In genomic region chr20:33239979-33240736, GRCh38 we compare ENCODE assay signal across 35 cellular contexts. TPM values are rescaled to one million over a fixed set of nuclear protein-coding genes. Genes with fewer than 3 reads are reported as not detected.
"Had no signal": no experiment of that assay in that cellular context is flagged by ENCODE, and none has a peak within 500 bp of the region (broad histone marks: within the 10 kb centered on the region; RNA-seq: fewer than 3 reads in every experiment).

No MANE protein-coding gene starts in this region.

- H3K36me3 Mint-ChIP-seq: activated CD4-positive, alpha-beta memory T cell treated with anti-CD3 and anti-CD28 coated beads for 36 hours; activated CD8-positive, alpha-beta memory T cell treated with anti-CD3 and anti-CD28 coated beads, Interleukin-2, amount 10 ng/mL, durations not matched to agents 7 days and 5 days; activated naive CD4-positive, alpha-beta T cell treated with anti-CD3 and anti-CD28 coated beads, Interleukin-2, amount 50 U/mL, for 24 hours; activated naive CD8-positive, alpha-beta T cell treated with anti-CD3 and anti-CD28 coated beads for 36 hours had no signal

- ATAC-seq: activated CD4-positive, alpha-beta T cell treated with anti-CD3 and anti-CD28 coated beads for 36 hours; activated CD8-positive, alpha-beta memory T cell treated with anti-CD3 and anti-CD28 coated beads, Interleukin-2, amount 10 ng/mL, durations not matched to agents 7 days and 5 days; activated CD8-positive, alpha-beta T cell treated with anti-CD3 and anti-CD28 coated beads, Interleukin-2, amount 10 ng/mL, durations not matched to agents 7 days and 5 days; foreskin keratinocyte; gastrocnemius medialis; heart left ventricle had no signal

- H3K9me3 Mint-ChIP-seq: activated CD4-positive, alpha-beta memory T cell treated with anti-CD3 and anti-CD28 coated beads for 36 hours; activated CD4-positive, alpha-beta T cell treated with anti-CD3 and anti-CD28 coated beads, Interleukin-2, amount 10 ng/mL, durations not matched to agents 24 days and 14 days; activated naive CD4-positive, alpha-beta T cell treated with anti-CD3 and anti-CD28 coated beads for 36 hours; activated naive CD4-positive, alpha-beta T cell treated with anti-CD3 and anti-CD28 coated beads, Interleukin-2, amount 50 U/mL, for 24 hours; activated naive CD8-positive, alpha-beta T cell treated with anti-CD3 and anti-CD28 coated beads for 36 hours; activated T-helper 1 cell treated with anti-CD3 and anti-CD28 coated beads, Interleukin-12 subunit alpha, Interleukin-12 subunit beta, Interleukin-2, Interleukin-4 antibody, amounts not matched to agents 30 ng/mL and 10 ng/mL and 1 ng/mL, durations not matched to agents 14 hours and 24 hours and 36 hours; activated T-helper 2 cell treated with anti-CD3 and anti-CD28 coated beads, Interferon-gamma antibody, Interleukin-2, Interleukin-4, amounts not matched to agents 10 μg/mL and 5 μg/mL and 100 μg/mL, durations not matched to agents 14 hours and 24 hours and 36 hours; dendritic cell treated with granulocyte-macrophage colony-stimulating factor and Interleukin-4, amounts not matched to agents 40 ng/mL and 50 ng/mL, for 4 days had no signal

- H3K27me3 Mint-ChIP-seq: activated naive CD4-positive, alpha-beta T cell treated with anti-CD3 and anti-CD28 coated beads, Interleukin-2, amount 50 U/mL, for 24 hours had no signal

- H3K9me3 ChIP-seq: colonic mucosa, esophagus muscularis mucosa, gastrocnemius medialis, heart left ventricle had no signal

- H3K36me3 ChIP-seq: brain microvascular endothelial cell, colonic mucosa, esophagus muscularis mucosa, gastrocnemius medialis, heart left ventricle had no signal

- H3K4me1 ChIP-seq: colonic mucosa, esophagus muscularis mucosa, foreskin keratinocyte, gastrocnemius medialis, heart left ventricle had no signal

- H3K27ac Mint-ChIP-seq: activated CD4-positive, alpha-beta memory T cell treated with anti-CD3 and anti-CD28 coated beads for 36 hours; activated CD4-positive, alpha-beta T cell treated with anti-CD3 and anti-CD28 coated beads for 36 hours; activated CD4-positive, alpha-beta T cell treated with anti-CD3 and anti-CD28 coated beads, Interleukin-2, amount 10 ng/mL, durations not matched to agents 24 days and 14 days; activated CD8-positive, alpha-beta memory T cell treated with anti-CD3 and anti-CD28 coated beads, Interleukin-2, amount 10 ng/mL, durations not matched to agents 7 days and 5 days; activated CD8-positive, alpha-beta T cell treated with anti-CD3 and anti-CD28 coated beads, Interleukin-2, amount 10 ng/mL, durations not matched to agents 7 days and 5 days; activated naive CD4-positive, alpha-beta T cell treated with anti-CD3 and anti-CD28 coated beads for 36 hours; activated naive CD4-positive, alpha-beta T cell treated with anti-CD3 and anti-CD28 coated beads, Interleukin-2, amount 50 U/mL, for 24 hours; activated naive CD8-positive, alpha-beta T cell treated with anti-CD3 and anti-CD28 coated beads for 36 hours; activated T-helper 1 cell treated with anti-CD3 and anti-CD28 coated beads, Interleukin-12 subunit alpha, Interleukin-12 subunit beta, Interleukin-2, Interleukin-4 antibody, amounts not matched to agents 30 ng/mL and 10 ng/mL and 1 ng/mL, durations not matched to agents 14 hours and 24 hours and 36 hours; activated T-helper 2 cell treated with anti-CD3 and anti-CD28 coated beads, Interferon-gamma antibody, Interleukin-2, Interleukin-4, amounts not matched to agents 10 μg/mL and 5 μg/mL and 100 μg/mL, durations not matched to agents 14 hours and 24 hours and 36 hours; dendritic cell treated with granulocyte-macrophage colony-stimulating factor and Interleukin-4, amounts not matched to agents 40 ng/mL and 50 ng/mL, for 4 days had no signal

- H3K4me3 Mint-ChIP-seq: activated CD4-positive, alpha-beta memory T cell treated with anti-CD3 and anti-CD28 coated beads for 36 hours; activated CD4-positive, alpha-beta T cell treated with anti-CD3 and anti-CD28 coated beads for 36 hours; activated CD4-positive, alpha-beta T cell treated with anti-CD3 and anti-CD28 coated beads, Interleukin-2, amount 10 ng/mL, durations not matched to agents 24 days and 14 days; activated CD8-positive, alpha-beta memory T cell treated with anti-CD3 and anti-CD28 coated beads, Interleukin-2, amount 10 ng/mL, durations not matched to agents 7 days and 5 days; activated CD8-positive, alpha-beta T cell treated with anti-CD3 and anti-CD28 coated beads, Interleukin-2, amount 10 ng/mL, durations not matched to agents 7 days and 5 days; activated naive CD4-positive, alpha-beta T cell treated with anti-CD3 and anti-CD28 coated beads for 36 hours; activated naive CD4-positive, alpha-beta T cell treated with anti-CD3 and anti-CD28 coated beads, Interleukin-2, amount 50 U/mL, for 24 hours; activated naive CD8-positive, alpha-beta T cell treated with anti-CD3 and anti-CD28 coated beads for 36 hours; activated T-helper 1 cell treated with anti-CD3 and anti-CD28 coated beads, Interleukin-12 subunit alpha, Interleukin-12 subunit beta, Interleukin-2, Interleukin-4 antibody, amounts not matched to agents 30 ng/mL and 10 ng/mL and 1 ng/mL, durations not matched to agents 14 hours and 24 hours and 36 hours; dendritic cell treated with granulocyte-macrophage colony-stimulating factor and Interleukin-4, amounts not matched to agents 40 ng/mL and 50 ng/mL, for 4 days had no signal

- H3K27me3 ChIP-seq: brain microvascular endothelial cell, colonic mucosa, foreskin keratinocyte had no signal

- H3K4me3 ChIP-seq: colonic mucosa, dorsolateral prefrontal cortex, esophagus muscularis mucosa, gastrocnemius medialis, heart left ventricle had no signal

- H3K4me1 Mint-ChIP-seq: activated CD4-positive, alpha-beta T cell treated with anti-CD3 and anti-CD28 coated beads for 36 hours; activated CD4-positive, alpha-beta T cell treated with anti-CD3 and anti-CD28 coated beads, Interleukin-2, amount 10 ng/mL, durations not matched to agents 24 days and 14 days; activated CD8-positive, alpha-beta memory T cell treated with anti-CD3 and anti-CD28 coated beads, Interleukin-2, amount 10 ng/mL, durations not matched to agents 7 days and 5 days; activated naive CD4-positive, alpha-beta T cell treated with anti-CD3 and anti-CD28 coated beads, Interleukin-2, amount 50 U/mL, for 24 hours; activated naive CD8-positive, alpha-beta T cell treated with anti-CD3 and anti-CD28 coated beads for 36 hours had no signal

- DNase-seq: activated CD4-positive, alpha-beta memory T cell treated with anti-CD3 and anti-CD28 coated beads for 36 hours; activated CD4-positive, alpha-beta T cell treated with anti-CD3 and anti-CD28 coated beads for 36 hours; activated CD4-positive, alpha-beta T cell treated with anti-CD3 and anti-CD28 coated beads, Interleukin-2, amount 10 ng/mL, durations not matched to agents 24 days and 14 days; activated CD4-positive, CD25-positive, alpha-beta regulatory T cell; activated CD4-positive, CD25-positive, alpha-beta regulatory T cell treated with anti-CD3 and anti-CD28 coated beads, Interleukin-2, amount 50 U/mL, for 72 hours; activated CD8-positive, alpha-beta memory T cell treated with anti-CD3 and anti-CD28 coated beads, Interleukin-2, amount 10 ng/mL, durations not matched to agents 7 days and 5 days; activated CD8-positive, alpha-beta memory T cell treated with anti-CD3 and anti-CD28 coated beads, Interleukin-2, amount 50 U/mL, for 4 hours; activated CD8-positive, alpha-beta T cell treated with anti-CD3 and anti-CD28 coated beads, Interleukin-2, amount 10 ng/mL, durations not matched to agents 7 days and 5 days; activated effector memory CD4-positive, alpha-beta T cell treated with anti-CD3 and anti-CD28 coated beads, Interleukin-2, amount 50 U/mL, for 16 hours; activated naive CD4-positive, alpha-beta T cell treated with anti-CD3 and anti-CD28 coated beads for 36 hours; activated naive CD8-positive, alpha-beta T cell treated with anti-CD3 and anti-CD28 coated beads for 36 hours; activated T-cell treated with anti-CD3 and anti-CD28 coated beads, Interleukin-2, amount 50 U/mL, for 1 hour; activated T-cell treated with anti-CD3 and anti-CD28 coated beads, Interleukin-2, amount 50 U/mL, for 48 hours; amniotic stem cell; anterior cingulate cortex; brain microvascular endothelial cell; caudate nucleus; colonic mucosa; dorsolateral prefrontal cortex; effector memory CD4-positive, alpha-beta T cell; erythroblast; foreskin keratinocyte; gastrocnemius medialis; glutamatergic neuron; heart left ventricle; T-helper 2 cell had no signal

- H3K27ac ChIP-seq: brain microvascular endothelial cell, colonic mucosa, dorsolateral prefrontal cortex, esophagus muscularis mucosa, foreskin keratinocyte, gastrocnemius medialis, heart left ventricle had no signal

RNA-seq across cellular contexts. Expression of gene BPIFA1, which starts 4.4 kb away (rescaled TPM):
- total RNA-seq: activated CD4-positive, alpha-beta memory T cell treated with anti-CD3 and anti-CD28 coated beads for 36 hours; activated CD4-positive, alpha-beta T cell treated with anti-CD3 and anti-CD28 coated beads for 36 hours; activated CD4-positive, alpha-beta T cell treated with anti-CD3 and anti-CD28 coated beads, Interleukin-2, amount 10 ng/mL, durations not matched to agents 24 days and 14 days; activated CD8-positive, alpha-beta memory T cell treated with anti-CD3 and anti-CD28 coated beads for 36 hours; activated CD8-positive, alpha-beta memory T cell treated with anti-CD3 and anti-CD28 coated beads, Interleukin-2, amount 10 ng/mL, durations not matched to agents 7 days and 5 days; activated CD8-positive, alpha-beta T cell treated with anti-CD3 and anti-CD28 coated beads, Interleukin-2, amount 10 ng/mL, durations not matched to agents 7 days and 5 days; activated naive CD4-positive, alpha-beta T cell treated with anti-CD3 and anti-CD28 coated beads for 36 hours; activated naive CD8-positive, alpha-beta T cell treated with anti-CD3 and anti-CD28 coated beads for 36 hours; activated T-helper 1 cell treated with anti-CD3 and anti-CD28 coated beads, Interleukin-12 subunit alpha, Interleukin-12 subunit beta, Interleukin-2, Interleukin-4 antibody, amounts not matched to agents 30 ng/mL and 10 ng/mL and 1 ng/mL, durations not matched to agents 14 hours and 24 hours and 36 hours; activated T-helper 2 cell treated with anti-CD3 and anti-CD28 coated beads, Interferon-gamma antibody, Interleukin-2, Interleukin-4, amounts not matched to agents 10 μg/mL and 5 μg/mL and 100 μg/mL, durations not matched to agents 14 hours and 24 hours and 36 hours; astrocyte; colonic mucosa; dorsolateral prefrontal cortex; esophagus muscularis mucosa; foreskin keratinocyte; gastrocnemius medialis; heart left ventricle; T-helper 1 cell treated with Interleukin-12 subunit alpha and Interleukin-12 subunit beta and Interleukin-4 antibody, amounts not matched to agents 30 ng/mL and 1 ng/mL, for 36 hours had no signal
- polyA plus RNA-seq: adipose tissue, foreskin keratinocyte, heart left ventricle had no signal

RNA-seq across cellular contexts. Expression of gene BPIFA3, which starts 23.0 kb away (rescaled TPM):
- total RNA-seq: activated CD4-positive, alpha-beta memory T cell treated with anti-CD3 and anti-CD28 coated beads for 36 hours; activated CD4-positive, alpha-beta T cell treated with anti-CD3 and anti-CD28 coated beads for 36 hours; activated CD4-positive, alpha-beta T cell treated with anti-CD3 and anti-CD28 coated beads, Interleukin-2, amount 10 ng/mL, durations not matched to agents 24 days and 14 days; activated CD8-positive, alpha-beta memory T cell treated with anti-CD3 and anti-CD28 coated beads for 36 hours; activated CD8-positive, alpha-beta memory T cell treated with anti-CD3 and anti-CD28 coated beads, Interleukin-2, amount 10 ng/mL, durations not matched to agents 7 days and 5 days; activated CD8-positive, alpha-beta T cell treated with anti-CD3 and anti-CD28 coated beads, Interleukin-2, amount 10 ng/mL, durations not matched to agents 7 days and 5 days; activated naive CD4-positive, alpha-beta T cell treated with anti-CD3 and anti-CD28 coated beads for 36 hours; activated naive CD8-positive, alpha-beta T cell treated with anti-CD3 and anti-CD28 coated beads for 36 hours; activated T-helper 1 cell treated with anti-CD3 and anti-CD28 coated beads, Interleukin-12 subunit alpha, Interleukin-12 subunit beta, Interleukin-2, Interleukin-4 antibody, amounts not matched to agents 30 ng/mL and 10 ng/mL and 1 ng/mL, durations not matched to agents 14 hours and 24 hours and 36 hours; activated T-helper 2 cell treated with anti-CD3 and anti-CD28 coated beads, Interferon-gamma antibody, Interleukin-2, Interleukin-4, amounts not matched to agents 10 μg/mL and 5 μg/mL and 100 μg/mL, durations not matched to agents 14 hours and 24 hours and 36 hours; astrocyte; colonic mucosa; dorsolateral prefrontal cortex; esophagus muscularis mucosa; foreskin keratinocyte; gastrocnemius medialis; heart left ventricle; T-helper 1 cell treated with Interleukin-12 subunit alpha and Interleukin-12 subunit beta and Interleukin-4 antibody, amounts not matched to agents 30 ng/mL and 1 ng/mL, for 36 hours had no signal
- polyA plus RNA-seq: adipose tissue, foreskin keratinocyte, heart left ventricle had no signal

RNA-seq across cellular contexts. Expression of gene BPIFB1, which starts 42.9 kb away (rescaled TPM):
- total RNA-seq: activated CD4-positive, alpha-beta memory T cell treated with anti-CD3 and anti-CD28 coated beads for 36 hours; activated CD4-positive, alpha-beta T cell treated with anti-CD3 and anti-CD28 coated beads for 36 hours; activated CD4-positive, alpha-beta T cell treated with anti-CD3 and anti-CD28 coated beads, Interleukin-2, amount 10 ng/mL, durations not matched to agents 24 days and 14 days; activated CD8-positive, alpha-beta memory T cell treated with anti-CD3 and anti-CD28 coated beads for 36 hours; activated CD8-positive, alpha-beta memory T cell treated with anti-CD3 and anti-CD28 coated beads, Interleukin-2, amount 10 ng/mL, durations not matched to agents 7 days and 5 days; activated CD8-positive, alpha-beta T cell treated with anti-CD3 and anti-CD28 coated beads, Interleukin-2, amount 10 ng/mL, durations not matched to agents 7 days and 5 days; activated naive CD4-positive, alpha-beta T cell treated with anti-CD3 and anti-CD28 coated beads for 36 hours; activated naive CD8-positive, alpha-beta T cell treated with anti-CD3 and anti-CD28 coated beads for 36 hours; activated T-helper 1 cell treated with anti-CD3 and anti-CD28 coated beads, Interleukin-12 subunit alpha, Interleukin-12 subunit beta, Interleukin-2, Interleukin-4 antibody, amounts not matched to agents 30 ng/mL and 10 ng/mL and 1 ng/mL, durations not matched to agents 14 hours and 24 hours and 36 hours; activated T-helper 2 cell treated with anti-CD3 and anti-CD28 coated beads, Interferon-gamma antibody, Interleukin-2, Interleukin-4, amounts not matched to agents 10 μg/mL and 5 μg/mL and 100 μg/mL, durations not matched to agents 14 hours and 24 hours and 36 hours; astrocyte; dorsolateral prefrontal cortex; esophagus muscularis mucosa; foreskin keratinocyte; gastrocnemius medialis; heart left ventricle; T-helper 1 cell treated with Interleukin-12 subunit alpha and Interleukin-12 subunit beta and Interleukin-4 antibody, amounts not matched to agents 30 ng/mL and 1 ng/mL, for 36 hours had no signal
- polyA plus RNA-seq: foreskin keratinocyte had no signal
